Comparison of ENCODE assay signal across 6 cellular contexts in genomic region chr1:190504539-190504938, GRCh38. TPM values are rescaled to one million over a fixed set of nuclear protein-coding genes. Genes with fewer than 3 reads are reported as not detected.
"Had no signal": no experiment of that assay in that cellular context is flagged by ENCODE, and none has a peak within 500 bp of the region (broad histone marks: within the 10 kb centered on the region; RNA-seq: fewer than 3 reads in every experiment).

No MANE protein-coding gene starts in this region.

RNA-seq across cellular contexts. Expression of gene BRINP3, which starts 26.9 kb away (rescaled TPM):
- total RNA-seq: GM23248, GM23338, H1, H7, H9, HFFc6 had no signal
- polyA plus RNA-seq: GM23248, GM23338, H1 had no signal
